ENCODE assay signal across 1 cellular context in genomic region chr10:124062390-124062789, GRCh38.
TF ChIP-seq lines count a peak whose summit lies in the region.

No MANE protein-coding gene starts in this region.

TF ChIP-seq in HepG2, 621 proteins besides CTCF, POLR2A, EP300 and RAD21 (continued from another document and continues in another):
- TF ChIP-seq SETDB1 (CRISPR knock-in tag; IDR thresholded peaks at IDR 0.05; ENCODE audit: borderline replicate concordance) (no peak), SRSF1 (optimal IDR thresholded peaks at IDR 0.05; ENCODE audit: low read depth, low read length) (no peak), LRRFIP1 (CRISPR knock-in tag; conservative IDR thresholded peaks at IDR 0.05) (no peak), THRA (CRISPR knock-in tag; IDR thresholded peaks at IDR 0.05; ENCODE audit: borderline replicate concordance) (0 out of 2 replicates have a peak, but pooled peaks have one; percentile 41), ZNF652 (CRISPR knock-in tag; IDR thresholded peaks at IDR 0.05; ENCODE audit: borderline replicate concordance, low read depth) (no peak), HDAC1 (CRISPR knock-in tag; IDR thresholded peaks at IDR 0.05) (0 out of 2 replicates have a peak, but pooled peaks have one; percentile 11), ZNF883 (CRISPR knock-in tag; IDR thresholded peaks at IDR 0.05; ENCODE audit: not compliant biosample characterization) (no peak), ZBTB8A (CRISPR knock-in tag; IDR thresholded peaks at IDR 0.05; ENCODE audit: borderline replicate concordance, low read depth) (no peak), ZNF549 (CRISPR knock-in tag; IDR thresholded peaks at IDR 0.05) (no peak), ZNF879 (CRISPR knock-in tag; IDR thresholded peaks at IDR 0.05) (no peak), JDP2 (CRISPR knock-in tag; IDR thresholded peaks at IDR 0.05; ENCODE audit: borderline replicate concordance) (no peak), ZNF333 (CRISPR knock-in tag; IDR thresholded peaks at IDR 0.05; ENCODE audit: borderline replicate concordance) (no peak), HNRNPLL (IDR thresholded peaks at IDR 0.05; ENCODE audit: low read depth, low read length, poor library complexity, severe bottlenecking) (no peak), RBM39 (IDR thresholded peaks at IDR 0.05; ENCODE audit: low read depth, low read length, poor library complexity, severe bottlenecking) (no peak), PTBP1 (IDR thresholded peaks at IDR 0.05; ENCODE audit: low read depth, low read length, poor library complexity, severe bottlenecking) (no peak), ZNF704 (CRISPR knock-in tag; IDR thresholded peaks at IDR 0.05; ENCODE audit: borderline replicate concordance) (no peak), PRDM10 (CRISPR knock-in tag; IDR thresholded peaks at IDR 0.05; ENCODE audit: low read depth) (0 out of 2 replicates have a peak, but pooled peaks have one; percentile 14), ZNF605 (CRISPR knock-in tag; IDR thresholded peaks at IDR 0.05) (no peak), ZNF724P (CRISPR knock-in tag; IDR thresholded peaks at IDR 0.05; ENCODE audit: borderline replicate concordance) (no peak), TCF7L2 (IDR thresholded peaks at IDR 0.05; ENCODE audit: low read depth, low read length) (no peak), PATZ1 (CRISPR knock-in tag; IDR thresholded peaks at IDR 0.05) (no peak; the same call in 1 of the 2 replicates), HNRNPL (IDR thresholded peaks at IDR 0.05; ENCODE audit: low read depth, low read length) (0 out of 2 replicates have a peak, but pooled peaks have one; percentile 66), HMG20A (CRISPR knock-in tag; IDR thresholded peaks at IDR 0.05; ENCODE audit: borderline replicate concordance) (peak; percentile 27; the same call in 1 of the 2 replicates), ZNF367 (CRISPR knock-in tag; IDR thresholded peaks at IDR 0.05; ENCODE audit: borderline replicate concordance) (no peak), GABPB1 (CRISPR knock-in tag; IDR thresholded peaks at IDR 0.05) (no peak), MAFF (IDR thresholded peaks at IDR 0.05; ENCODE audit: low read depth, low read length) (no peak), ZNF230 (CRISPR knock-in tag; IDR thresholded peaks at IDR 0.05) (no peak), ZNF142 (CRISPR knock-in tag; IDR thresholded peaks at IDR 0.05) (no peak), AHDC1 (CRISPR knock-in tag; IDR thresholded peaks at IDR 0.05; ENCODE audit: borderline replicate concordance) (peak; percentile 44; the same call in 1 of the 2 replicates), FOXP1 (IDR thresholded peaks at IDR 0.05) (no peak), FOXP1 (CRISPR knock-in tag; IDR thresholded peaks at IDR 0.05) (no peak; the same call in 1 of the 2 replicates), ZNF431 (CRISPR knock-in tag; IDR thresholded peaks at IDR 0.05; ENCODE audit: borderline replicate concordance, low read depth) (no peak), MATR3 (CRISPR knock-in tag; IDR thresholded peaks at IDR 0.05) (no peak), NR2F2 (IDR thresholded peaks at IDR 0.05; ENCODE audit: borderline replicate concordance, low read depth) (no peak)
